ENCODE assay signal across 8 cellular contexts in the genomic region with DNA sequence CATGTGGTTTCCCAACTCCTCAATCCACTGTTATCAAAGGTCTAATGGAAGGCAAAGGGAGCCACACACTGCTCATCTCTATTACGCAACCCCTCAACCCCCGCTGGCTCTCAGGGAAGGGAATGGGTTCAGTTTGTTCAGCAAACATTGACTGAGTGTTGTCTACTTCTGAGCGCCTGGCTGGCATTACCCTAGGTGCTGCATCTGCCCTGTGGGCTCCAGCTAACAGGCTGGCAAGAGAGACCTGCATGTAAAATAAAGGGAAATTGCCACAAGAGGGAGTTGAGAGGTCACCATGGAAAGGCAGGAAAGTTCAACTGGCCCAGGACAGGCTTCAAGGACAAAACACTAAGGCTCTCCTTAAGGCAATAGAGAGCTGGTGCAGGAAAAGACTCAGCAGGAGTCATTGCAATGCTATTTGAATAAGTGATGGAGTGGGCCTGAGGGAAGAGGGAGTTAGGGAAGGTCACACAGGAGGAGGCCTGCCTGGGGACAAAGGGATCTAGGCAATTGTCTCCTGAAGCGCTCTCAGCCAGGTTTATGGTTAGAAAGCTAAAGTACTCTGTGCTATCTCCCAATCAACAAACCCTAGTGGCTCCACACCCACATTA. TPM values are rescaled to one million over a fixed set of nuclear protein-coding genes. Genes with fewer than 3 reads are reported as not detected.
DNase-seq lines count a peak whose midpoint lies in the region; TF ChIP-seq lines count a peak whose summit lies in the region.

No MANE protein-coding gene starts in this region.

- H3K27me3 Mint-ChIP-seq in activated naive CD4-positive, alpha-beta T cell treated with anti-CD3 and anti-CD28 coated beads for 36 hours (ENCODE audit: low read depth), result no peaks in the 10 kb centered on the region

- H3K9me3 ChIP-seq in subcutaneous abdominal adipose tissue (ENCODE audit: control insufficient read depth in 5 of 5, low read length in 5 of 5), result no peaks in the 10 kb centered on the region
- no peaks in the 10 kb centered on the region for H3K9me3 ChIP-seq in spleen

- H3K9ac ChIP-seq in subcutaneous abdominal adipose tissue (ENCODE audit: low read length in 5 of 5), result peak overlapping the region in 2 of 5 donors; percentile 20 to 47

- CTCF ChIA-PET in activated naive CD4-positive, alpha-beta T cell treated with anti-CD3 and anti-CD28 coated beads for 36 hours (lab: Charles Lee), result interaction anchor here (0.8 to 3.1 kb wide), 3 partner anchors 10 to 146 kb away, joined by 3 to 12 read pairs (median 7); a partner anchor contains a TSS

- H3K4me3 Mint-ChIP-seq in activated naive CD4-positive, alpha-beta T cell treated with anti-CD3 and anti-CD28 coated beads for 36 hours, result no peak overlapping the region

- intact Hi-C loops in activated naive CD4-positive, alpha-beta T cell treated with anti-CD3 and anti-CD28 coated beads for 36 hours (cut with micrococcal nuclease), result no loop called here
- intact Hi-C loops in spleen (cut with DNase I; ENCODE audit: low total_unique reads), result no loop called here

- WGBS in spleen, 5 donors, result 76 to 88% (median 84%) methylated on average over 4 of the region's 4 CpGs

- peaks cover 0 to 29% (median 23%) of the 10 kb centered on the region in 5 donors for H3K36me3 ChIP-seq in subcutaneous abdominal adipose tissue (ENCODE audit: control insufficient read depth in 5 of 5, insufficient read depth in 5 of 5, low read length in 5 of 5)
- H3K36me3 ChIP-seq in spleen, result peaks cover 0 to 36% (median under 1%) of the 10 kb centered on the region in 6 donors

- H3K27ac ChIP-seq in subcutaneous abdominal adipose tissue (ENCODE audit: low read depth, low read length) (peak overlapping the region; percentile 67), spleen (no peak overlapping the region)

- H3K27me3 ChIP-seq in subcutaneous abdominal adipose tissue (ENCODE audit: control insufficient read depth in 5 of 5, insufficient read depth in 4 of 5, low read length in 5 of 5) (no peaks in the 10 kb centered on the region), spleen (replicated peaks in 1 of 7) (no peaks in the 10 kb centered on the region)

- no peaks in the 10 kb centered on the region for H3K9me3 Mint-ChIP-seq in activated naive CD4-positive, alpha-beta T cell treated with anti-CD3 and anti-CD28 coated beads for 36 hours

- DNase-seq in activated T-cell treated with anti-CD3 and anti-CD28 coated beads, Interleukin-2, amount 50 U/mL, for 48 hours, result peak; percentile 12 to 15
- DNase-seq in activated T-cell treated with anti-CD3 and anti-CD28 coated beads for 4 hours (no peak), NCI-H748 treated with DMSO at 0.1 percent for 48 hours (lab: John Stamatoyannopoulos, UW) (peak; percentile 20), erythroblast (lab: John Stamatoyannopoulos, UW) (peak; percentile 14 to 23), spleen (no peak)
- DNase-seq in activated naive CD4-positive, alpha-beta T cell treated with anti-CD3 and anti-CD28 coated beads for 36 hours, result no peak
- DNase-seq in activated CD4-positive, alpha-beta T cell treated with anti-CD3 and anti-CD28 coated beads for 48 hours, result no peak

- peaks cover 1% of the 10 kb centered on the region for H3K36me3 Mint-ChIP-seq in activated naive CD4-positive, alpha-beta T cell treated with anti-CD3 and anti-CD28 coated beads for 36 hours (ENCODE audit: low read depth)

- H3K4me1 ChIP-seq in subcutaneous abdominal adipose tissue (ENCODE audit: control insufficient read depth in 5 of 5, insufficient read depth in 5 of 5, low read length in 5 of 5) (peaks cover 5 to 39% (median 11%) of the 10 kb centered on the region in 5 donors), spleen (peaks cover 7 to 42% (median 26%) of the 10 kb centered on the region in 6 donors)

- no peak overlapping the region for H3K4me3 ChIP-seq in subcutaneous abdominal adipose tissue (ENCODE audit: low read depth in 1 of 5, low read length in 5 of 5)
- no peak overlapping the region for H3K4me3 ChIP-seq in spleen

- H3K4me1 Mint-ChIP-seq in activated naive CD4-positive, alpha-beta T cell treated with anti-CD3 and anti-CD28 coated beads for 36 hours (ENCODE audit: low read depth), result peaks cover 13% of the 10 kb centered on the region

- TF ChIP-seq POLR2A in erythroblast (IDR thresholded peaks at IDR 0.05; ENCODE audit: low read length), result no peak
- no peak for TF ChIP-seq POLR2A in spleen (IDR thresholded peaks at IDR 0.05)

- no peak overlapping the region for H3K27ac Mint-ChIP-seq in activated naive CD4-positive, alpha-beta T cell treated with anti-CD3 and anti-CD28 coated beads for 36 hours

- peak in 5 of 11 experiments; percentile 7 to 28 (median 15) for TF ChIP-seq CTCF in spleen (IDR thresholded peaks at IDR 0.05 in 8 of 11, conservative IDR thresholded peaks at IDR 0.05 in 3 of 11)

RNA-seq across cellular contexts. Expression of a gene that starts 5.5 kb away (rescaled TPM):
- 10 to 100 TPM; 40.4 to 42.0 TPM for total RNA-seq in activated naive CD4-positive, alpha-beta T cell treated with anti-CD3 and anti-CD28 coated beads for 36 hours
- total RNA-seq in spleen, result 10 to 100 TPM; 23.6 to 66.1 (median 45.1) TPM
- 10 to 100 TPM in 1 of 3 donors, 1 to 10 TPM in 2; 5.6 to 12.1 (median 7.5) TPM for polyA plus RNA-seq in spleen

RNA-seq across cellular contexts. Expression of a gene that starts 5.7 kb away (rescaled TPM):
- 10 to 100 TPM; 31.5 to 32.3 TPM for total RNA-seq in activated naive CD4-positive, alpha-beta T cell treated with anti-CD3 and anti-CD28 coated beads for 36 hours
- total RNA-seq in spleen, result 10 to 100 TPM; 33.7 to 73.0 (median 39.7) TPM
- 10 to 100 TPM; 17.9 to 36.3 (median 34.1) TPM for polyA plus RNA-seq in spleen

RNA-seq across cellular contexts. Expression of a gene that starts 32.1 kb away (rescaled TPM):
- total RNA-seq in activated naive CD4-positive, alpha-beta T cell treated with anti-CD3 and anti-CD28 coated beads for 36 hours, result 10 to 100 TPM; 32.3 to 32.5 TPM
- 10 to 100 TPM; 35.5 to 75.5 (median 62.2) TPM for total RNA-seq in spleen
- 10 to 100 TPM; 23.9 to 62.5 (median 46.5) TPM for polyA plus RNA-seq in spleen

RNA-seq across cellular contexts. Expression of a gene that starts 57.0 kb away (rescaled TPM):
- total RNA-seq in activated naive CD4-positive, alpha-beta T cell treated with anti-CD3 and anti-CD28 coated beads for 36 hours, result 1 to 10 TPM; 4.0 to 4.6 TPM
- 10 to 100 TPM in 5 of 7 donors, 1 to 10 TPM in 2; 9.4 to 20.8 (median 14.4) TPM for total RNA-seq in spleen
- polyA plus RNA-seq in spleen, result 10 to 100 TPM in 1 of 3 donors, 1 to 10 TPM in 2; 4.6 to 10.1 (median 4.9) TPM

Comparison
In these comparisons a context has a peak if more than half of its experiments do, and no peak if none do; other contexts are left out.
1. DNase-seq: peak in activated T-cell treated with anti-CD3 and anti-CD28 coated beads, Interleukin-2, amount 50 U/mL, for 48 hours (2 of 2), NCI-H748 treated with DMSO at 0.1 percent for 48 hours (single experiment) and erythroblast (2 of 2); none in activated T-cell treated with anti-CD3 and anti-CD28 coated beads for 4 hours (single experiment), activated naive CD4-positive, alpha-beta T cell treated with anti-CD3 and anti-CD28 coated beads for 36 hours (single experiment), spleen (single experiment) and activated CD4-positive, alpha-beta T cell treated with anti-CD3 and anti-CD28 coated beads for 48 hours (single experiment).